Comparison of ENCODE assay signal across 18 cellular contexts in the genomic region with DNA sequence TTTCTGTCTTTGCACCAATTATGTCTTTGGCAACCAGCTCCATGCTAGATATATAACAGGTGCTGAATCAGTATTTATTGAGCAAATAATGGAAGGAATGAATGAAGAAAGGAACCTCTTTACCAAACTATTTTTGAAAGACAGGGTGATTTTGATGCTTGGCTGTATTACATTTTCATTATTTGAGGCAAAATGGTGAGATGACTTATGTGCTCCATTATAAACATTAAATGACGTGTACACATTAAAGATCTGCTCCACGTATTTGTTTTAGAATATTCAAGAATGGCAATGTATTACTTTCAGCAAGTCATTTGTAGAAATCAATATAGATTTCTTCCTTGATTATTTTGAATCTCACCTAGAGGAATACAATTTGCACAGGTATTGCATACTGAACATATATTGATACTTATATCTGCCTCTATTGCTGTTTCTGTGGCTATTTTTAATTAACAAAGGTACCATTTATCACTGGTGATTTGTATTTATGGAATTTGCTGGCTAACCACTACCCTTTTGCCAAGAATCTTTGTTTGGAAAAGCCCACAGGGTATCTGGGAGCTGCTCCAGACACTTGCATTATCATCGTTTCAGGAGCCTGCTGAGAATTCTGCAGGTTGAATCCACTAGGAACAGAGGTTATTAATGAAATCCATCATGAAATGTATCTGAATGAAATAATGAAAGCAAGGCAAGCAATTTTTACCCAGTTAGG.
DNase-seq lines count a peak whose midpoint lies in the region; ATAC-seq and TF ChIP-seq lines count a peak whose summit lies in the region.
"Had no signal": no experiment of that assay in that cellular context is flagged by ENCODE, and none has a peak within 500 bp of the region (broad histone marks: within the 10 kb centered on the region; RNA-seq: fewer than 3 reads in every experiment).

No MANE protein-coding gene starts in this region.

- ATAC-seq in T-helper 17 cell: no peak
- ATAC-seq: stimulated activated effector memory CD8-positive, alpha-beta T cell treated with anti-CD3 and anti-CD28 coated beads, Interleukin-12 subunit alpha, Interleukin-12 subunit beta, amount 100 ng/mL, for 72 hours had no signal

- peaks cover 76% of the 10 kb centered on the region for H3K4me1 ChIP-seq in mammary epithelial cell (ENCODE audit: insufficient read depth, low read length)

- H3K79me2 ChIP-seq in mammary epithelial cell (ENCODE audit: insufficient read depth, low read length): peaks cover 49% of the 10 kb centered on the region

- H3K27ac Mint-ChIP-seq in mesothelial cell of epicardium (peak overlapping the region; percentile 25), nephron progenitor cell (no peak overlapping the region), T-helper 17 cell (no peak overlapping the region)
- H3K27ac Mint-ChIP-seq: activated naive CD8-positive, alpha-beta T cell; stimulated activated effector memory CD8-positive, alpha-beta T cell treated with anti-CD3 and anti-CD28 coated beads, Interleukin-12 subunit alpha, Interleukin-12 subunit beta, amount 100 ng/mL, for 72 hours had no signal

- H4K20me1 ChIP-seq in mammary epithelial cell (ENCODE audit: insufficient read depth, low read length): no peaks in the 10 kb centered on the region
- H4K20me1 ChIP-seq: BLaER1 treated with 17β-estradiol and CSF1 and Interleukin-3, amounts not matched to agents 10 nM and 100 nM had no signal

- intact Hi-C loops in mammary epithelial cell (cut with micrococcal nuclease): no loop called here

- H3K4me2 ChIP-seq in mammary epithelial cell (ENCODE audit: insufficient read depth, low read depth, low read length): peak overlapping the region; percentile 76
- H3K4me2 ChIP-seq: BLaER1 treated with 17β-estradiol and CSF1 and Interleukin-3, amounts not matched to agents 10 nM and 100 nM had no signal

- H3K27me3 Mint-ChIP-seq in mesothelial cell of epicardium (ENCODE audit: low read depth) (no peaks in the 10 kb centered on the region), nephron progenitor cell (ENCODE audit: low read depth, poor library complexity) (no peaks in the 10 kb centered on the region), T-helper 17 cell (no peaks in the 10 kb centered on the region)
- H3K27me3 Mint-ChIP-seq: activated naive CD8-positive, alpha-beta T cell had no signal

- no peak overlapping the region for H3K9ac ChIP-seq in mammary epithelial cell (ENCODE audit: insufficient read depth, low read length)
- H3K9ac ChIP-seq: BLaER1 treated with 17β-estradiol and CSF1 and Interleukin-3, amounts not matched to agents 10 nM and 100 nM had no signal

- in situ Hi-C loops in mammary epithelial cell (cut with MboI; ENCODE audit: low sequenced_read_pairs in 2 of 2): no loop called here

- H3K36me3 ChIP-seq in mammary epithelial cell (ENCODE audit: insufficient read depth, low read length): peaks cover 8% of the 10 kb centered on the region
- H3K36me3 ChIP-seq: BLaER1 treated with 17β-estradiol and CSF1 and Interleukin-3, amounts not matched to agents 10 nM and 100 nM; HAP-1; vagina; WERI-Rb-1 had no signal

- H3K27me3 ChIP-seq in mammary epithelial cell (ENCODE audit: insufficient read depth, low read length): no peaks in the 10 kb centered on the region
- H3K27me3 ChIP-seq: BLaER1 treated with 17β-estradiol and CSF1 and Interleukin-3, amounts not matched to agents 10 nM and 100 nM; vagina had no signal

- peak overlapping the region; percentile 65 for H3K27ac ChIP-seq in mammary epithelial cell (ENCODE audit: insufficient read depth, low read depth, low read length)
- H3K27ac ChIP-seq: BLaER1 treated with 17β-estradiol and CSF1 and Interleukin-3, amounts not matched to agents 10 nM and 100 nM; vagina; WERI-Rb-1 had no signal

- dilution Hi-C loops in mammary epithelial cell (cut with HindIII; ENCODE audit: low sequenced_read_pairs): no loop called here

- H3K9me3 Mint-ChIP-seq in mesothelial cell of epicardium (no peaks in the 10 kb centered on the region), nephron progenitor cell (no peaks in the 10 kb centered on the region)

- CTCF ChIA-PET in mammary epithelial cell (lab: Charles Lee; ENCODE audit: low non-redundant PET): no interaction called here

- BruUV-seq in mammary epithelial cell (replicated peaks; lab: Mats Ljungman, UMichigan): no TSS peak

- H3K4me3 Mint-ChIP-seq in mesothelial cell of epicardium: no peak overlapping the region
- no peak overlapping the region for H3K4me3 Mint-ChIP-seq in nephron progenitor cell
- H3K4me3 Mint-ChIP-seq in T-helper 17 cell: no peak overlapping the region
- H3K4me3 Mint-ChIP-seq: activated naive CD8-positive, alpha-beta T cell; stimulated activated effector memory CD8-positive, alpha-beta T cell treated with anti-CD3 and anti-CD28 coated beads, Interleukin-12 subunit alpha, Interleukin-12 subunit beta, amount 100 ng/mL, for 72 hours had no signal

- no peak overlapping the region for H3K4me3 ChIP-seq in mammary epithelial cell (replicated peaks in 1 of 3; ENCODE audit: insufficient read depth in 1 of 3, low read depth in 2 of 3, low read length in 3 of 3)
- H3K4me3 ChIP-seq: BLaER1 treated with 17β-estradiol and CSF1 and Interleukin-3, amounts not matched to agents 10 nM and 100 nM; HAP-1; vagina had no signal

- DNase-seq in COLO829 (ENCODE audit: low spot score) (peak; percentile 87), M059J (ENCODE audit: low read depth) (peak; percentile 93), mammary epithelial cell (peak; percentile 80), mesothelial cell of epicardium (ENCODE audit: low spot score in 2 of 2, unreplicated experiment in 2 of 2) (no peak), NCI-H1436 (lab: John Stamatoyannopoulos, UW) (no peak), nephron progenitor cell (no peak), GF-D8 (lab: John Stamatoyannopoulos, UW) (no peak), T-helper 17 cell (no peak)
- DNase-seq: cortex of kidney; NCI-H1048; NCI-H524; stimulated activated CD4-positive, alpha-beta T cell treated with anti-CD3 and anti-CD28 coated beads, Interleukin-4, amount 100 ng/mL, for 1 hour; WERI-Rb-1 had no signal

- H3K9me3 ChIP-seq in mammary epithelial cell (replicated peaks; ENCODE audit: insufficient read depth, low read length) (no peaks in the 10 kb centered on the region), T-helper 17 cell (ENCODE audit: control insufficient read depth, low read length, poor library complexity, severe bottlenecking) (no peaks in the 10 kb centered on the region)
- H3K9me3 ChIP-seq: BLaER1 treated with 17β-estradiol and CSF1 and Interleukin-3, amounts not matched to agents 10 nM and 100 nM; HAP-1; vagina had no signal

- H3K36me3 Mint-ChIP-seq in mesothelial cell of epicardium: peaks cover 18% of the 10 kb centered on the region
- H3K36me3 Mint-ChIP-seq in nephron progenitor cell (ENCODE audit: low read depth): peaks cover 27% of the 10 kb centered on the region
- no peaks in the 10 kb centered on the region for H3K36me3 Mint-ChIP-seq in T-helper 17 cell (ENCODE audit: low read depth)
- H3K36me3 Mint-ChIP-seq: activated naive CD8-positive, alpha-beta T cell; stimulated activated effector memory CD8-positive, alpha-beta T cell treated with anti-CD3 and anti-CD28 coated beads, Interleukin-12 subunit alpha, Interleukin-12 subunit beta, amount 100 ng/mL, for 72 hours had no signal

- 8% methylated on average over 3 of the region's 3 CpGs for WGBS in mammary epithelial cell (ENCODE audit: low coverage, missing lambda C conversion rate)

- TF ChIP-seq CTCF in mammary epithelial cell (conservative IDR thresholded peaks at IDR 0.05 in 1 of 2, IDR thresholded peaks at IDR 0.05 in 1 of 2; ENCODE audit: extremely low read depth in 1 of 2, insufficient read depth in 1 of 2, low read depth in 1 of 2, low read length in 2 of 2) (no peak), mesothelial cell of epicardium (IDR thresholded peaks at IDR 0.05; ENCODE audit: unreplicated experiment) (no peak), nephron progenitor cell (IDR thresholded peaks at IDR 0.05) (no peak)

- H2AFZ ChIP-seq in mammary epithelial cell (ENCODE audit: low read depth, low read length): no peak overlapping the region

- H3K4me1 Mint-ChIP-seq in mesothelial cell of epicardium: peaks cover 50% of the 10 kb centered on the region
- H3K4me1 Mint-ChIP-seq in nephron progenitor cell: peaks cover 13% of the 10 kb centered on the region
- no peaks in the 10 kb centered on the region for H3K4me1 Mint-ChIP-seq in T-helper 17 cell
- H3K4me1 Mint-ChIP-seq: stimulated activated effector memory CD8-positive, alpha-beta T cell treated with anti-CD3 and anti-CD28 coated beads, Interleukin-12 subunit alpha, Interleukin-12 subunit beta, amount 100 ng/mL, for 72 hours had no signal

Comparison
In these comparisons a context has a peak if more than half of its experiments do, and no peak if none do; other contexts are left out.
1. DNase-seq: peak in COLO829 (single experiment), M059J (single experiment) and mammary epithelial cell (single experiment); none in mesothelial cell of epicardium (0 of 2), NCI-H1436 (single experiment), nephron progenitor cell (single experiment), GF-D8 (single experiment) and T-helper 17 cell (0 of 3).